In genomic region chr17:4161179-4161559, GRCh38 we compare ENCODE assay signal across 8 cellular contexts. TPM values are rescaled to one million over a fixed set of nuclear protein-coding genes. Genes with fewer than 3 reads are reported as not detected.
A peak's percentile ranks its signal among the peaks of the same experiment; 100 is the strongest.
DNase-seq lines count a peak whose midpoint lies in the region; ATAC-seq and TF ChIP-seq lines count a peak whose summit lies in the region.

No MANE protein-coding gene starts in this region.

- BruUV-seq in PC-9 (replicated peaks; lab: Mats Ljungman, UMichigan) = TSS peak; percentile 41

- H3K27me3 ChIP-seq in PC-9 (ENCODE audit: insufficient read depth, low read depth) = no peaks in the 10 kb centered on the region
- H3K27me3 ChIP-seq in right atrium auricular region = no peaks in the 10 kb centered on the region

- ATAC-seq in sciatic nerve (peak; percentile 81), HG03095 (IDR thresholded peaks at IDR 0.05; ENCODE audit: unreplicated experiment) (no peak)

- TF ChIP-seq CTCF in PC-9 (conservative IDR thresholded peaks at IDR 0.05) (peak; percentile 55), epithelial cell of esophagus (IDR thresholded peaks at IDR 0.05; ENCODE audit: insufficient read depth, low read depth, low read length, missing control alignments) (peak; percentile 48), right atrium auricular region (IDR thresholded peaks at IDR 0.05) (no peak)

- no peaks in the 10 kb centered on the region for H3K79me2 ChIP-seq in PC-9 (ENCODE audit: low read depth)

- H2AFZ ChIP-seq in PC-9 = no peak overlapping the region

- H3K9me2 ChIP-seq in PC-9 (ENCODE audit: insufficient read depth) = no peaks in the 10 kb centered on the region

- peaks cover 43% of the 10 kb centered on the region for H3F3A ChIP-seq in PC-9 (ENCODE audit: insufficient read depth, low read depth)

- H3K27ac ChIP-seq in PC-9 = peak overlapping the region; percentile 95
- H3K27ac ChIP-seq in right atrium auricular region = no peak overlapping the region

- DNase-seq in GM04503 (ENCODE audit: low read depth) (peak; percentile 47), PC-9 (peak; percentile 91 to 96), epithelial cell of esophagus (ENCODE audit: low read depth) (peak; percentile 94), sciatic nerve (ENCODE audit: low spot score) (no peak), right atrium auricular region (ENCODE audit: low spot score) (no peak), COLO829 (ENCODE audit: low spot score) (no peak)
- DNase-seq in activated CD8-positive, alpha-beta memory T cell treated with anti-CD3 and anti-CD28 coated beads for 24 hours = no peak

- intact Hi-C loops in PC-9 (cut with micrococcal nuclease; ENCODE audit: unreplicated experiment) (loop anchor here (1.0 to 10.0 kb wide), 3 partner anchors 18 to 436 kb away; partner anchors contain the start of genes CAMKK1, CYB5D2, HASPIN and ZZEF1), sciatic nerve (cut with DNase I) (no loop called here)

- H3K4me1 ChIP-seq in PC-9 (replicated peaks; ENCODE audit: insufficient read depth) = peaks cover 48% of the 10 kb centered on the region
- peaks cover 0 to 40% of the 10 kb centered on the region in 2 donors for H3K4me1 ChIP-seq in right atrium auricular region

- H3K4me2 ChIP-seq in PC-9 = peak overlapping the region; percentile 81

- H3K9me3 ChIP-seq in PC-9 (ENCODE audit: insufficient read depth, low read depth) (no peaks in the 10 kb centered on the region), right atrium auricular region (no peaks in the 10 kb centered on the region)

- peak overlapping the region; percentile 45 for H3K4me3 ChIP-seq in PC-9
- H3K4me3 ChIP-seq in epithelial cell of esophagus (ENCODE audit: low read length) = no peak overlapping the region
- no peak overlapping the region for H3K4me3 ChIP-seq in right atrium auricular region

- H3K36me3 ChIP-seq in PC-9 (ENCODE audit: low read depth) (no peaks in the 10 kb centered on the region), right atrium auricular region (peaks cover 11% of the 10 kb centered on the region)

- CTCF ChIA-PET in PC-9 (lab: Charles Lee) = interaction anchor here (1.1 kb wide), 1 partner anchor 406 kb away, joined by 5 read pairs; no protein-coding TSS in a partner anchor

- POLR2A ChIA-PET in PC-9 (lab: Charles Lee; ENCODE audit: unreplicated experiment) = interaction anchor here (0.6 kb wide), 2 partner anchors 18 to 412 kb away, joined by 3 to 4 read pairs; no protein-coding TSS in a partner anchor

- H4K20me1 ChIP-seq in PC-9 (ENCODE audit: insufficient read depth) = no peaks in the 10 kb centered on the region

RNA-seq across cellular contexts. Expression of gene CYB5D2, which starts 18.2 kb away (rescaled TPM):
- total RNA-seq in PC-9 (2021) (40.5 and 52.4 TPM in 2 replicates), sciatic nerve (16.0 TPM), right atrium auricular region (10 to 100 TPM; 15.4 to 23.9 TPM)

RNA-seq across cellular contexts. Expression of gene ZZEF1, which starts 18.3 kb away (rescaled TPM):
- 39.5 and 42.9 TPM in 2 replicates for total RNA-seq in PC-9 (2021)
- 58.9 TPM for total RNA-seq in sciatic nerve
- total RNA-seq in right atrium auricular region = 10 to 100 TPM; 31.7 to 33.6 TPM

Comparison
In these comparisons a context has a peak if more than half of its experiments do, and no peak if none do; other contexts are left out.
1. DNase-seq: peak in GM04503 (single experiment), PC-9 (2 of 2) and epithelial cell of esophagus (single experiment); none in sciatic nerve (single experiment), activated CD8-positive, alpha-beta memory T cell treated with anti-CD3 and anti-CD28 coated beads for 24 hours (single experiment), right atrium auricular region (single experiment) and COLO829 (single experiment).
2. CTCF ChIP-seq: peak in PC-9 (single experiment) and epithelial cell of esophagus (single experiment); none in right atrium auricular region (0 of 2).